Comparison of ENCODE assay signal across 1 cellular context in the genomic region with DNA sequence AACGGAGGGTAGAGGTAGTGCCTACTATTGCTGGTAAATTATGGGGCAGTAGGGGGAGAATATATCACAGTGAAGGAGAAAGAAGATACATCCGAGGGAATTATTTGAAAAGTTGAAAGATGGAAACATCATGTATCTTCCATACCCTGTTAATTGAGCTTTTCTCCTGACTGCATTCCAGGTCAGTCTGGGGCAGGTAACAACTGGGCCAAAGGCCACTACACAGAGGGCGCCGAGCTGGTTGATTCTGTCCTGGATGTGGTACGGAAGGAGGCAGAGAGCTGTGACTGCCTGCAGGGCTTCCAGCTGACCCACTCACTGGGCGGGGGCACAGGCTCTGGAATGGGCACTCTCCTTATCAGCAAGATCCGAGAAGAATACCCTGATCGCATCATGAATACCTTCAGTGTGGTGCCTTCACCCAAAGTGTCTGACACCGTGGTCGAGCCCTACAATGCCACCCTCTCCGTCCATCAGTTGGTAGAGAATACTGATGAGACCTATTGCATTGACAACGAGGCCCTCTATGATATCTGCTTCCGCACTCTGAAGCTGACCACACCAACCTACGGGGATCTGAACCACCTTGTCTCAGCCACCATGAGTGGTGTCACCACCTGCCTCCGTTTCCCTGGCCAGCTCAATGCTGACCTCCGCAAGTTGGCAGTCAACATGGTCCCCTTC.
TF ChIP-seq lines count a peak whose summit lies in the region.

No MANE protein-coding gene starts in this region.

TF ChIP-seq in A549, 52 proteins besides CTCF, POLR2A, EP300 and RAD21:
- 0 out of 5 replicates have a peak, but pooled peaks of 1 of the 2 experiments have one; percentile 32 for TF ChIP-seq JUN (IDR thresholded peaks at IDR 0.05)
TF ChIP-seq in A549: peak in this region for 1; not testable (repeated sequence) for 51.
